In the genomic region with DNA sequence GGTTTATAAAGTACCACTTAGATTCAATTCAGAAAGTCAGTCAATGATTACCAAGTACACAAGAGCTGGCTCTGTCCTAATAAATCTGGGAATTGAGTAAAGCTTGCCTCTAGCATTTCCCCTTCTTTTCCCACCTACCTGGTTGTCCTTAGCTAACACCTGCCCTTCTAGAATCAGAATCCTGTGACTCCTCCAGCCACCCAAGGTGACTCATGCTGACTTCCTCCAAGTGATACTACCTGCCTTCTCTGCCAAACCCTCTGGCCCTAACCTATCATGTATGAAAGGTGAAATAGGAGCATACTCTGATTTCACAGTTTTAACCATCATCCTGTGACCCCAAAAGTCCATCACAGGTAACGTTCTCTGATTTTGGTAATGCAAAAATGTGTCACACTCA, we compare ENCODE assay signal across 1 cellular context.
TF ChIP-seq lines count a peak whose summit lies in the region.

No MANE protein-coding gene starts in this region.

TF ChIP-seq in GM23338, 12 proteins besides CTCF, POLR2A, EP300 and RAD21 (continued from another document):
- TF ChIP-seq, protein P1, sequence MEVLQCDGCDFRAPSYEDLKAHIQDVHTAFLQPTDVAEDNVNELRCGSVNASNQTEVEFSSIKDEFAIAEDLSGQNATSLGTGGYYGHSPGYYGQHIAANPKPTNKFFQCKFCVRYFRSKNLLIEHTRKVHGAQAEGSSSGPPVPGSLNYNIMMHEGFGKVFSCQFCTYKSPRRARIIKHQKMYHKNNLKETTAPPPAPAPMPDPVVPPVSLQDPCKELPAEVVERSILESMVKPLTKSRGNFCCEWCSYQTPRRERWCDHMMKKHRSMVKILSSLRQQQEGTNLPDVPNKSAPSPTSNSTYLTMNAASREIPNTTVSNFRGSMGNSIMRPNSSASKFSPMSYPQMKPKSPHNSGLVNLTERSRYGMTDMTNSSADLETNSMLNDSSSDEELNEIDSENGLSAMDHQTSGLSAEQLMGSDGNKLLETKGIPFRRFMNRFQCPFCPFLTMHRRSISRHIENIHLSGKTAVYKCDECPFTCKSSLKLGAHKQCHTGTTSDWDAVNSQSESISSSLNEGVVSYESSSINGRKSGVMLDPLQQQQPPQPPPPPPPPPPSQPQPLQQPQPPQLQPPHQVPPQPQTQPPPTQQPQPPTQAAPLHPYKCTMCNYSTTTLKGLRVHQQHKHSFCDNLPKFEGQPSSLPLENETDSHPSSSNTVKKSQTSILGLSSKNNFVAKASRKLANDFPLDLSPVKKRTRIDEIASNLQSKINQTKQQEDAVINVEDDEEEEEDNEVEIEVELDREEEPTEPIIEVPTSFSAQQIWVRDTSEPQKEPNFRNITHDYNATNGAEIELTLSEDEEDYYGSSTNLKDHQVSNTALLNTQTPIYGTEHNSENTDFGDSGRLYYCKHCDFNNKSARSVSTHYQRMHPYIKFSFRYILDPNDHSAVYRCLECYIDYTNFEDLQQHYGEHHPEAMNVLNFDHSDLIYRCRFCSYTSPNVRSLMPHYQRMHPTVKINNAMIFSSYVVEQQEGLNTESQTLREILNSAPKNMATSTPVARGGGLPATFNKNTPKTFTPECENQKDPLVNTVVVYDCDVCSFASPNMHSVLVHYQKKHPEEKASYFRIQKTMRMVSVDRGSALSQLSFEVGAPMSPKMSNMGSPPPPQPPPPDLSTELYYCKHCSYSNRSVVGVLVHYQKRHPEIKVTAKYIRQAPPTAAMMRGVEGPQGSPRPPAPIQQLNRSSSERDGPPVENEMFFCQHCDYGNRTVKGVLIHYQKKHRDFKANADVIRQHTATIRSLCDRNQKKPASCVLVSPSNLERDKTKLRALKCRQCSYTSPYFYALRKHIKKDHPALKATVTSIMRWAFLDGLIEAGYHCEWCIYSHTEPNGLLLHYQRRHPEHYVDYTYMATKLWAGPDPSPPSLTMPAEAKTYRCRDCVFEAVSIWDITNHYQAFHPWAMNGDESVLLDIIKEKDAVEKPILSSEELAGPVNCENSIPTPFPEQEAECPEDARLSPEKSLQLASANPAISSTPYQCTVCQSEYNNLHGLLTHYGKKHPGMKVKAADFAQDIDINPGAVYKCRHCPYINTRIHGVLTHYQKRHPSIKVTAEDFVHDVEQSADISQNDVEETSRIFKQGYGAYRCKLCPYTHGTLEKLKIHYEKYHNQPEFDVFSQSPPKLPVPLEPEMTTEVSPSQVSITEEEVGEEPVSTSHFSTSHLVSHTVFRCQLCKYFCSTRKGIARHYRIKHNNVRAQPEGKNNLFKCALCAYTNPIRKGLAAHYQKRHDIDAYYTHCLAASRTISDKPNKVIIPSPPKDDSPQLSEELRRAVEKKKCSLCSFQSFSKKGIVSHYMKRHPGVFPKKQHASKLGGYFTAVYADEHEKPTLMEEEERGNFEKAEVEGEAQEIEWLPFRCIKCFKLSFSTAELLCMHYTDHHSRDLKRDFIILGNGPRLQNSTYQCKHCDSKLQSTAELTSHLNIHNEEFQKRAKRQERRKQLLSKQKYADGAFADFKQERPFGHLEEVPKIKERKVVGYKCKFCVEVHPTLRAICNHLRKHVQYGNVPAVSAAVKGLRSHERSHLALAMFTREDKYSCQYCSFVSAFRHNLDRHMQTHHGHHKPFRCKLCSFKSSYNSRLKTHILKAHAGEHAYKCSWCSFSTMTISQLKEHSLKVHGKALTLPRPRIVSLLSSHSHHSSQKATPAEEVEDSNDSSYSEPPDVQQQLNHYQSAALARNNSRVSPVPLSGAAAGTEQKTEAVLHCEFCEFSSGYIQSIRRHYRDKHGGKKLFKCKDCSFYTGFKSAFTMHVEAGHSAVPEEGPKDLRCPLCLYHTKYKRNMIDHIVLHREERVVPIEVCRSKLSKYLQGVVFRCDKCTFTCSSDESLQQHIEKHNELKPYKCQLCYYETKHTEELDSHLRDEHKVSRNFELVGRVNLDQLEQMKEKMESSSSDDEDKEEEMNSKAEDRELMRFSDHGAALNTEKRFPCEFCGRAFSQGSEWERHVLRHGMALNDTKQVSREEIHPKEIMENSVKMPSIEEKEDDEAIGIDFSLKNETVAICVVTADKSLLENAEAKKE (CRISPR knock-in tag; IDR thresholded peaks at IDR 0.05), result no peak
- TF ChIP-seq EZH2phosphoT487 (IDR thresholded peaks at IDR 0.05; ENCODE audit: unreplicated experiment) (no peak), NANOG (IDR thresholded peaks at IDR 0.05; ENCODE audit: borderline replicate concordance) (no peak), STAT1 (IDR thresholded peaks at IDR 0.05; ENCODE audit: unreplicated experiment) (no peak), ZNF114 (CRISPR knock-in tag; IDR thresholded peaks at IDR 0.05) (no peak), JUNB (IDR thresholded peaks at IDR 0.05; ENCODE audit: unreplicated experiment) (no peak), CREB1 (CRISPR knock-in tag; IDR thresholded peaks at IDR 0.05; ENCODE audit: low read depth) (no peak), POLR2AphosphoS5 (IDR thresholded peaks at IDR 0.05; ENCODE audit: low read depth) (no peak), REST (IDR thresholded peaks at IDR 0.05; ENCODE audit: unreplicated experiment) (no peak)
